In the genomic region with DNA sequence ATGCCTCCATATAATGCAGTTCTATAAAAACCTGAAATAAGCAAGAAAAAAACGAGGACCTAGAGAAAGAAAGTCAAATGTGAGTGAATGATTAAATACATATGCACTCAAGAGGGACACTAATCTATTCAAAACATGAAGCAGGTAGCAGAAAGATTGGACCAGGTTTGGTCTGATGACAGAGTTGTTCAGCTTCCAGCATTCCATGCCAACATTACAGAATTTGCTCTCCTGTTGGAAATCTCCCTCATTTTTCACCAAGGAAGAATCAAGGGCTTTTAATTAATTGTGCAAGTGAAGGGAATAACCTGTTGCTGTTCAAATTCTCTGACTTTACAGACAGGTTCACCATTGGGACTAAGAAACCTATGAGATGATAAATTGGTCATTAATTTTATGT, we compare ENCODE assay signal across 34 cellular contexts.
"Had no signal": no experiment of that assay in that cellular context is flagged by ENCODE, and none has a peak within 500 bp of the region (broad histone marks: within the 10 kb centered on the region; RNA-seq: fewer than 3 reads in every experiment).

No MANE protein-coding gene starts in this region.

- H3K4me3 ChIP-seq: MG63 had no signal

- DNase-seq: Karpas-422, Kasumi-1, MG63, MM.1S, MV-4-11, NCI-H1048, NCI-H1092, NCI-H1092 treated with DMSO at 0.1 percent for 48 hours, NCI-H1105, NCI-H1105 treated with DMSO at 0.1 percent for 48 hours, NCI-H1417, NCI-H1417 treated with DMSO at 0.1 percent for 48 hours, NCI-H1436, NCI-H1436 treated with DMSO at 0.1 percent for 48 hours, NCI-H146, NCI-H1694, NCI-H1694 treated with DMSO at 0.1 percent for 48 hours, NCI-H187, NCI-H187 treated with DMSO at 0.1 percent for 48 hours, NCI-H1930, NCI-H2029, NCI-H2029 treated with DMSO at 0.1 percent for 48 hours, NCI-H2081, NCI-H2081 treated with DMSO at 0.1 percent for 48 hours, NCI-H2107, NCI-H2171, NCI-H2171 treated with DMSO at 0.1 percent for 48 hours, NCI-H2227 treated with DMSO at 0.1 percent for 48 hours, NCI-H226, NCI-H345, NCI-H446, NCI-H446 treated with DMSO at 0.1 percent for 48 hours, NCI-H510A, NCI-H510A treated with DMSO at 0.1 percent for 48 hours had no signal

- H3K27me3 ChIP-seq: MG63 had no signal

- H3K9me3 ChIP-seq: MG63 had no signal

- H3K36me3 ChIP-seq: MG63 had no signal
